In genomic region chr13:32041429-32041828, GRCh38 we compare ENCODE assay signal across 11 cellular contexts. TPM values are rescaled to one million over a fixed set of nuclear protein-coding genes. Genes with fewer than 3 reads are reported as not detected.
DNase-seq lines count a peak whose midpoint lies in the region; ATAC-seq and TF ChIP-seq lines count a peak whose summit lies in the region.
"Had no signal": no experiment of that assay in that cellular context is flagged by ENCODE, and none has a peak within 500 bp of the region (broad histone marks: within the 10 kb centered on the region; RNA-seq: fewer than 3 reads in every experiment).

No MANE protein-coding gene starts in this region.

- no peaks in the 10 kb centered on the region for H3K9me2 ChIP-seq in PC-3 (replicated peaks; ENCODE audit: low read length)

- ATAC-seq in GM19035 (IDR thresholded peaks at IDR 0.05; ENCODE audit: unreplicated experiment) (peak; percentile 76), HG02642 (IDR thresholded peaks at IDR 0.05; ENCODE audit: poor library complexity, unreplicated experiment) (peak; percentile 87), HG03457 (IDR thresholded peaks at IDR 0.05; ENCODE audit: unreplicated experiment) (peak; percentile 70), PC-3 (no peak)

- no peak overlapping the region for H3K9ac ChIP-seq in PC-3 (ENCODE audit: low read length)

- H2AFZ ChIP-seq in PC-3 (ENCODE audit: low read length) = no peak overlapping the region

- no peaks in the 10 kb centered on the region for H3K27me3 ChIP-seq in PC-3 (ENCODE audit: low read length)

- no peak overlapping the region for H3K4me2 ChIP-seq in PC-3 (ENCODE audit: low read length)

- H3K9me3 ChIP-seq in PC-3 (ENCODE audit: low read length) = no peaks in the 10 kb centered on the region

- POLR2A ChIA-PET in GM10248 (lab: Yijun Ruan, JAX) (interaction anchor here (0.6 to 0.7 kb wide), 2 partner anchors 275 to 430 kb away, joined by 4 to 7 read pairs; no protein-coding TSS in a partner anchor), PC-3 (lab: Charles Lee; ENCODE audit: unreplicated experiment) (no interaction called here)

- no TSS peak for BruUV-seq in PC-3 (replicated peaks; lab: Mats Ljungman, UMichigan)

- no peaks in the 10 kb centered on the region for H3K79me2 ChIP-seq in PC-3 (ENCODE audit: low read length)

- H3F3A ChIP-seq in PC-3 (ENCODE audit: low read length, unreplicated experiment) = no peaks in the 10 kb centered on the region

- intact Hi-C loops in PC-3 (cut with micrococcal nuclease) = no loop called here

- no peaks in the 10 kb centered on the region for H4K20me1 ChIP-seq in PC-3 (ENCODE audit: low read length)

- H3K4me3 ChIP-seq in PC-3 (ENCODE audit: low read length) = no peak overlapping the region

- TF ChIP-seq CTCF in GM10248 (IDR thresholded peaks at IDR 0.05; ENCODE audit: control extremely low read depth, extremely low read depth, low read depth, missing control alignments) (no peak), PC-3 (conservative IDR thresholded peaks at IDR 0.05; ENCODE audit: low read depth, low read length) (no peak)

- CTCF ChIA-PET in GM10248 (lab: Yijun Ruan, JAX) = interaction anchor here (0.7 to 2.1 kb wide), 6 partner anchors 9 to 132 kb away, joined by 3 to 11 read pairs (median 4); partner anchors contain the start of gene FRY
- CTCF ChIA-PET in PC-3 (lab: Charles Lee) = no interaction called here

- no peaks in the 10 kb centered on the region for H3K36me3 ChIP-seq in PC-3 (ENCODE audit: low read depth, low read length)

- DNase-seq in GM10248 (ENCODE audit: extremely low spot score) (peak; percentile 22), cerebellar cortex (ENCODE audit: low spot score) (no peak), PC-3 (no peak), DMS 273 (lab: John Stamatoyannopoulos, UW; ENCODE audit: unreplicated experiment) (no peak), DMS153 treated with DMSO at 0.1 percent for 48 hours (lab: John Stamatoyannopoulos, UW; ENCODE audit: unreplicated experiment) (no peak)
- DNase-seq: immature natural killer cell; NCI-H69; stimulated activated CD4-positive, alpha-beta T cell treated with anti-CD3 and anti-CD28 coated beads, Interleukin-15, amount 100 ng/mL, for 24 hours had no signal

- H3K27ac ChIP-seq in PC-3 (ENCODE audit: low read length) = no peak overlapping the region

- no peaks in the 10 kb centered on the region for H3K4me1 ChIP-seq in PC-3 (ENCODE audit: insufficient read depth, low read length)

RNA-seq across cellular contexts. Expression of gene FRY, which starts 9.9 kb away (rescaled TPM):
- 0.29 and 1.3 TPM in 2 replicates for total RNA-seq in PC-3 (2014; rRNA removed)
